ENCODE assay signal across 11 cellular contexts in genomic region chr3:27658741-27659140, GRCh38.
"Had no signal": no experiment of that assay in that cellular context is flagged by ENCODE, and none has a peak within 500 bp of the region (broad histone marks: within the 10 kb centered on the region; RNA-seq: fewer than 3 reads in every experiment).

No MANE protein-coding gene starts in this region.

- H3K4me3 Mint-ChIP-seq: activated B cell treated with CpG ODN at 0.5 μM for 24 hours; activated CD4-positive, alpha-beta T cell treated with anti-CD3 and anti-CD28 coated beads, Interleukin-2, amount 10 ng/mL, durations not matched to agents 7 days and 5 days; activated naive CD4-positive, alpha-beta T cell treated with anti-CD3 and anti-CD28 coated beads for 36 hours; activated T-helper 17 cell treated with anti-CD3 and anti-CD28 coated beads, Interleukin-2, amount 50 U/mL, for 72 hours; nephron progenitor cell; stimulated activated naive CD8-positive, alpha-beta T cell treated with anti-CD3 and anti-CD28 coated beads, Interleukin-15, Interleukin-2, amounts not matched to agents 100 ng/mL and 50 ng/mL, for 24 hours had no signal

- H3K4me1 Mint-ChIP-seq: nephron progenitor cell had no signal

- H3K9me3 Mint-ChIP-seq: activated B cell treated with CpG ODN at 0.5 μM for 24 hours; activated naive CD4-positive, alpha-beta T cell treated with anti-CD3 and anti-CD28 coated beads for 36 hours; activated T-helper 17 cell treated with anti-CD3 and anti-CD28 coated beads, Interleukin-2, amount 50 U/mL, for 72 hours; nephron progenitor cell; stimulated activated naive CD8-positive, alpha-beta T cell treated with anti-CD3 and anti-CD28 coated beads, Interleukin-15, Interleukin-2, amounts not matched to agents 100 ng/mL and 50 ng/mL, for 24 hours had no signal

- H3K27me3 Mint-ChIP-seq: activated B cell treated with CpG ODN at 0.5 μM for 24 hours; activated CD4-positive, alpha-beta T cell treated with anti-CD3 and anti-CD28 coated beads, Interleukin-2, amount 10 ng/mL, durations not matched to agents 7 days and 5 days; activated T-helper 17 cell treated with anti-CD3 and anti-CD28 coated beads, Interleukin-2, amount 50 U/mL, for 72 hours; stimulated activated naive CD8-positive, alpha-beta T cell treated with anti-CD3 and anti-CD28 coated beads, Interleukin-15, Interleukin-2, amounts not matched to agents 100 ng/mL and 50 ng/mL, for 24 hours had no signal

- H3K4me3 ChIP-seq: cardiac muscle cell, gastroesophageal sphincter, psoas muscle, sigmoid colon, upper lobe of left lung had no signal

- DNase-seq: activated B cell treated with CpG ODN at 0.5 μM for 24 hours, sigmoid colon had no signal

- H3K9me3 ChIP-seq: gastroesophageal sphincter, psoas muscle, sigmoid colon, upper lobe of left lung had no signal

- H3K27ac ChIP-seq: cardiac muscle cell, gastroesophageal sphincter, psoas muscle, sigmoid colon, upper lobe of left lung had no signal

- H3K4me1 ChIP-seq: gastroesophageal sphincter, psoas muscle, sigmoid colon, upper lobe of left lung had no signal

- H3K27ac Mint-ChIP-seq: activated B cell treated with CpG ODN at 0.5 μM for 24 hours; activated CD4-positive, alpha-beta T cell treated with anti-CD3 and anti-CD28 coated beads, Interleukin-2, amount 10 ng/mL, durations not matched to agents 7 days and 5 days; activated naive CD4-positive, alpha-beta T cell treated with anti-CD3 and anti-CD28 coated beads for 36 hours; activated T-helper 17 cell treated with anti-CD3 and anti-CD28 coated beads, Interleukin-2, amount 50 U/mL, for 72 hours; nephron progenitor cell; stimulated activated naive CD8-positive, alpha-beta T cell treated with anti-CD3 and anti-CD28 coated beads, Interleukin-15, Interleukin-2, amounts not matched to agents 100 ng/mL and 50 ng/mL, for 24 hours had no signal

- ATAC-seq: activated T-helper 17 cell treated with anti-CD3 and anti-CD28 coated beads, Interleukin-2, amount 50 U/mL, for 72 hours had no signal
